In genomic region chr16:30525844-30526136, GRCh38 we compare ENCODE assay signal across 1 cellular context.
A peak's percentile ranks its signal among the peaks of the same experiment; 100 is the strongest.
TF ChIP-seq lines count a peak whose summit lies in the region.

No MANE protein-coding gene starts in this region.

TF ChIP-seq in H1, 55 proteins besides CTCF, POLR2A, EP300 and RAD21:
- TF ChIP-seq KDM4A (IDR thresholded peaks at IDR 0.05; ENCODE audit: low read depth, low read length, severe bottlenecking) = no peak
- peak; percentile 92 for TF ChIP-seq SAP30 (IDR thresholded peaks at IDR 0.05; ENCODE audit: insufficient read depth, insufficient replicate concordance, low read length)
- TF ChIP-seq CHD1 (IDR thresholded peaks at IDR 0.05; ENCODE audit: low read depth, low read length) = no peak
- TF ChIP-seq POLR2AphosphoS5 (IDR thresholded peaks at IDR 0.05; ENCODE audit: low read depth, low read length) = no peak
